Comparison of ENCODE assay signal across 11 cellular contexts in genomic region chr3:33678073-33678472, GRCh38.
"Had no signal": no experiment of that assay in that cellular context is flagged by ENCODE, and none has a peak within 500 bp of the region (broad histone marks: within the 10 kb centered on the region; RNA-seq: fewer than 3 reads in every experiment).

No MANE protein-coding gene starts in this region.

- H3K27ac Mint-ChIP-seq: GM23338, H9, HFFc6 had no signal

- H3K9me3 ChIP-seq: HAP-1 had no signal

- FAIRE-seq: H1, H54 had no signal

- H3K4me3 Mint-ChIP-seq: GM23338, H9, HFFc6 had no signal

- DNase-seq: GM23248, GOT3, H7, H9, HCEC 1CT, HFFc6 had no signal

- H3K27ac ChIP-seq: GM23248 had no signal

- H3K4me3 ChIP-seq: GM23248, GM23338, HAP-1 had no signal

- H3K4me1 ChIP-seq: HAP-1 had no signal

- ATAC-seq: GM23338, HCT116 had no signal
